ENCODE assay signal across 21 cellular contexts in the genomic region with DNA sequence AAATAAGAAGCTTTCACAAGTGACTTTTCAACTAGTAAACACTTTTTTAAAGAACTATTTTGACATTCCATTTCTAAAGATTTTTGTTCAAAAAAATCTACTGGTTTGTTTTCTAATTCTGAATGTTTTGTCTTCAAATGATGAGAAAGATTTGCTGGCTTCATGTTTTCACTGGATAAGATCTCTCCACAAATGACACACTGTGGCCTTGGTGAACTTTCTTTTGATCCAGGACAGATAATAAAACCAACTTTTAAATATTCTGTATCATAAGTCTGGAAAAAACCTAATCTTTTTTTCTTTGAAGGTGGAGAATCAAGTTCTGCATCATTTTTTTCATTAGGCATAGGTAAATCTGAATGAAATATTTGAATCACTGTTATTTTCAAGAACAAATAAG. TPM values are rescaled to one million over a fixed set of nuclear protein-coding genes. Genes with fewer than 3 reads are reported as not detected.
"Had no signal": no experiment of that assay in that cellular context is flagged by ENCODE, and none has a peak within 500 bp of the region (broad histone marks: within the 10 kb centered on the region; RNA-seq: fewer than 3 reads in every experiment).

No MANE protein-coding gene starts in this region.

- DNase-seq: IMR-90, Karpas-422, KG1, MM.1S, NCI-H1092 treated with DMSO at 0.1 percent for 48 hours, NCI-H1436, NCI-H187, NCI-H2029, NCI-H2081 treated with DMSO at 0.1 percent for 48 hours, NCI-H2171, NCI-H226, NCI-H446, NCI-H510A, NCI-H524 treated with DMSO at 0.1 percent for 48 hours, NCI-H69, NCI-H774, RPMI8226, SHP77, SK-N-SH had no signal

- H3K9me3 ChIP-seq: SK-N-SH had no signal

- H3K4me2 ChIP-seq: SK-N-SH had no signal

- H3K9ac ChIP-seq: SK-N-SH had no signal

- ATAC-seq: HepG2 had no signal

- FAIRE-seq: HepG2, RCC 7860 had no signal

RNA-seq across cellular contexts. Expression of a gene that starts 59.1 kb away (rescaled TPM):
- total RNA-seq: IMR-90 had no signal
